In the genomic region with DNA sequence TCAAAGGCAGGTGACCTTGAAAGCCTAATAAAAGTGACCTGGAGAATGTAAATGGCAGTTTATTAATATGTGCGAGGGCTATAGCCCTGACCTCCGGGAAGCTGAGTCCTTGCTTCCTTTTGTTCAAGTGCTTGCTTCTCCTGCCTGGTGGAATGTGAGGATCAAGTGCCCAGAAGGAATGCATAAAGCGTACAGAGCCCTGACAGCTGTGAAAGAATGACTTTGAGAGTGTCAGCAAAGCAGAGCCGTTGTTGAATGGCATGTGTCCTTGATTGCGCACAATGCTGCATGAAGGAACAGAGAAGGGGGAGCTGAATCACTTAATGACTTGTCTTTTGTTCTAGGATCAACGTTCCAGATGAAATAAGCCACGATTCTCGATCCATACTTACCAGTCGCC, we compare ENCODE assay signal across 17 cellular contexts.
DNase-seq lines count a peak whose midpoint lies in the region; ATAC-seq and TF ChIP-seq lines count a peak whose summit lies in the region.
"Had no signal": no experiment of that assay in that cellular context is flagged by ENCODE, and none has a peak within 500 bp of the region (broad histone marks: within the 10 kb centered on the region; RNA-seq: fewer than 3 reads in every experiment).

No MANE protein-coding gene starts in this region.

- H3K27me3 Mint-ChIP-seq in nephron progenitor cell (ENCODE audit: low read depth, poor library complexity): no peaks in the 10 kb centered on the region

- 59% methylated on average over 9 of the region's 9 CpGs for WGBS in right cardiac atrium

- no peak overlapping the region for H3K4me3 Mint-ChIP-seq in nephron progenitor cell

- H2AFZ ChIP-seq in neural cell (ENCODE audit: low read depth, low read length): no peak overlapping the region
- H2AFZ ChIP-seq: GM23248 had no signal

- H3K9me3 Mint-ChIP-seq in nephron progenitor cell: no peaks in the 10 kb centered on the region

- H3F3A ChIP-seq in neural cell (ENCODE audit: insufficient read depth, low read length, poor library complexity, severe bottlenecking): no peaks in the 10 kb centered on the region

- H3K4me1 Mint-ChIP-seq in nephron progenitor cell: no peaks in the 10 kb centered on the region

- intact Hi-C loops in cardiac septum (cut with DNase I) (no loop called here), right cardiac atrium (cut with DNase I) (no loop called here), upper lobe of right lung (cut with DNase I) (no loop called here)

- H3K4me3 ChIP-seq in cardiac muscle cell: no peak overlapping the region
- no peak overlapping the region for H3K4me3 ChIP-seq in right cardiac atrium (ENCODE audit: low read length)
- H3K4me3 ChIP-seq in neural cell (ENCODE audit: low read length): no peak overlapping the region
- H3K4me3 ChIP-seq in upper lobe of right lung: no peak overlapping the region
- H3K4me3 ChIP-seq in brain microvascular endothelial cell (ENCODE audit: low read depth, low read length): no peak overlapping the region
- H3K4me3 ChIP-seq: A549; BLaER1 treated with 17β-estradiol and CSF1 and Interleukin-3, amounts not matched to agents 10 nM and 100 nM; GM23248 had no signal

- no peaks in the 10 kb centered on the region for H3K79me2 ChIP-seq in neural cell (replicated peaks; ENCODE audit: insufficient read depth, low read length)

- TF ChIP-seq EP300 in neural cell (conservative IDR thresholded peaks at IDR 0.05; ENCODE audit: poor library complexity, severe bottlenecking): peak; percentile 61

- ATAC-seq in right cardiac atrium (peak; percentile 40 to 57), upper lobe of right lung (peak; percentile 89)
- ATAC-seq: A549 had no signal

- peak in 1 of 2 donors; percentile 71 for DNase-seq in cardiac muscle cell (ENCODE audit: low read depth in 1 of 2, low spot score in 1 of 2)
- DNase-seq in cardiac septum (ENCODE audit: low spot score): no peak
- DNase-seq in right cardiac atrium: no peak
- no peak for DNase-seq in upper lobe of right lung
- DNase-seq in nephron progenitor cell: no peak
- no peak for DNase-seq in brain microvascular endothelial cell
- no peak for DNase-seq in OCI-M2 (lab: John Stamatoyannopoulos, UW; ENCODE audit: unreplicated experiment)
- DNase-seq: GF-D8, GM23248, NCI-H187 treated with DMSO at 0.1 percent for 48 hours, NCI-H2171, NCI-H510A, NCI-H82 had no signal

- no peaks in the 10 kb centered on the region for H4K20me1 ChIP-seq in neural cell (ENCODE audit: insufficient read depth)

- H3K4me1 ChIP-seq in cardiac muscle cell (ENCODE audit: low read depth): peaks cover 4% of the 10 kb centered on the region
- no peaks in the 10 kb centered on the region for H3K4me1 ChIP-seq in right cardiac atrium (ENCODE audit: control insufficient read depth, insufficient read depth, low read length)
- no peaks in the 10 kb centered on the region for H3K4me1 ChIP-seq in upper lobe of right lung

- TF ChIP-seq CTCF in cardiac muscle cell (IDR thresholded peaks at IDR 0.05; ENCODE audit: low read depth, low read length) (no peak), neural cell (IDR thresholded peaks at IDR 0.05; ENCODE audit: poor library complexity, severe bottlenecking) (no peak), upper lobe of right lung (IDR thresholded peaks at IDR 0.05) (no peak), nephron progenitor cell (IDR thresholded peaks at IDR 0.05) (no peak), brain microvascular endothelial cell (IDR thresholded peaks at IDR 0.05; ENCODE audit: low read depth, low read length, missing control alignments) (no peak)

- no peaks in the 10 kb centered on the region for H3K36me3 ChIP-seq in cardiac muscle cell
- no peaks in the 10 kb centered on the region for H3K36me3 ChIP-seq in neural cell (ENCODE audit: insufficient read depth, low read length)
- no peaks in the 10 kb centered on the region for H3K36me3 ChIP-seq in upper lobe of right lung
- H3K36me3 ChIP-seq in brain microvascular endothelial cell (replicated peaks): no peaks in the 10 kb centered on the region

- no peaks in the 10 kb centered on the region for H3K27me3 ChIP-seq in cardiac muscle cell
- H3K27me3 ChIP-seq in right cardiac atrium (ENCODE audit: control insufficient read depth, insufficient read depth): no peaks in the 10 kb centered on the region
- no peaks in the 10 kb centered on the region for H3K27me3 ChIP-seq in neural cell (ENCODE audit: insufficient read depth, low read depth, low read length)
- H3K27me3 ChIP-seq in upper lobe of right lung: no peaks in the 10 kb centered on the region
- H3K27me3 ChIP-seq in brain microvascular endothelial cell (replicated peaks): no peaks in the 10 kb centered on the region
- H3K27me3 ChIP-seq: BLaER1 treated with 17β-estradiol and CSF1 and Interleukin-3, amounts not matched to agents 10 nM and 100 nM had no signal

- in situ Hi-C loops in brain microvascular endothelial cell (cut with HindIII; ENCODE audit: low pct_ligation_motif_present, low sequenced_read_pairs): no loop called here

- no peak overlapping the region for H3K4me2 ChIP-seq in neural cell (ENCODE audit: low read length)
- H3K4me2 ChIP-seq: A549; BLaER1 treated with 17β-estradiol and CSF1 and Interleukin-3, amounts not matched to agents 10 nM and 100 nM had no signal

- no peaks in the 10 kb centered on the region for H3K36me3 Mint-ChIP-seq in nephron progenitor cell (ENCODE audit: low read depth)

- H3K27ac Mint-ChIP-seq in nephron progenitor cell: no peak overlapping the region

- no peak for TF ChIP-seq RAD21 in neural cell (conservative IDR thresholded peaks at IDR 0.05)

- no peaks in the 10 kb centered on the region for H3K9me2 ChIP-seq in neural cell (ENCODE audit: insufficient read depth, low read length)

- no peaks in the 10 kb centered on the region for H3K9me3 ChIP-seq in cardiac muscle cell (ENCODE audit: low read depth)
- no peaks in the 10 kb centered on the region for H3K9me3 ChIP-seq in right cardiac atrium (ENCODE audit: control insufficient read depth, low read length)
- no peaks in the 10 kb centered on the region for H3K9me3 ChIP-seq in neural cell (ENCODE audit: low read length)
- no peaks in the 10 kb centered on the region for H3K9me3 ChIP-seq in upper lobe of right lung
- H3K9me3 ChIP-seq: A549; BLaER1 treated with 17β-estradiol and CSF1 and Interleukin-3, amounts not matched to agents 10 nM and 100 nM had no signal

- H3K27ac ChIP-seq in cardiac muscle cell: peak overlapping the region; percentile 28
- no peak overlapping the region for H3K27ac ChIP-seq in right cardiac atrium (ENCODE audit: low read length)
- H3K27ac ChIP-seq in neural cell (ENCODE audit: low read length): no peak overlapping the region
- no peak overlapping the region for H3K27ac ChIP-seq in upper lobe of right lung
- H3K27ac ChIP-seq in brain microvascular endothelial cell: no peak overlapping the region
- H3K27ac ChIP-seq: A549; BLaER1 treated with 17β-estradiol and CSF1 and Interleukin-3, amounts not matched to agents 10 nM and 100 nM; GM23248; HL-60 had no signal

- no peak overlapping the region for H3K9ac ChIP-seq in neural cell (ENCODE audit: low read length)
- H3K9ac ChIP-seq: BLaER1 treated with 17β-estradiol and CSF1 and Interleukin-3, amounts not matched to agents 10 nM and 100 nM; GM23248 had no signal

TF ChIP-seq in neural cell, 6 proteins besides CTCF, POLR2A, EP300 and RAD21:
- TF ChIP-seq, protein P1, sequence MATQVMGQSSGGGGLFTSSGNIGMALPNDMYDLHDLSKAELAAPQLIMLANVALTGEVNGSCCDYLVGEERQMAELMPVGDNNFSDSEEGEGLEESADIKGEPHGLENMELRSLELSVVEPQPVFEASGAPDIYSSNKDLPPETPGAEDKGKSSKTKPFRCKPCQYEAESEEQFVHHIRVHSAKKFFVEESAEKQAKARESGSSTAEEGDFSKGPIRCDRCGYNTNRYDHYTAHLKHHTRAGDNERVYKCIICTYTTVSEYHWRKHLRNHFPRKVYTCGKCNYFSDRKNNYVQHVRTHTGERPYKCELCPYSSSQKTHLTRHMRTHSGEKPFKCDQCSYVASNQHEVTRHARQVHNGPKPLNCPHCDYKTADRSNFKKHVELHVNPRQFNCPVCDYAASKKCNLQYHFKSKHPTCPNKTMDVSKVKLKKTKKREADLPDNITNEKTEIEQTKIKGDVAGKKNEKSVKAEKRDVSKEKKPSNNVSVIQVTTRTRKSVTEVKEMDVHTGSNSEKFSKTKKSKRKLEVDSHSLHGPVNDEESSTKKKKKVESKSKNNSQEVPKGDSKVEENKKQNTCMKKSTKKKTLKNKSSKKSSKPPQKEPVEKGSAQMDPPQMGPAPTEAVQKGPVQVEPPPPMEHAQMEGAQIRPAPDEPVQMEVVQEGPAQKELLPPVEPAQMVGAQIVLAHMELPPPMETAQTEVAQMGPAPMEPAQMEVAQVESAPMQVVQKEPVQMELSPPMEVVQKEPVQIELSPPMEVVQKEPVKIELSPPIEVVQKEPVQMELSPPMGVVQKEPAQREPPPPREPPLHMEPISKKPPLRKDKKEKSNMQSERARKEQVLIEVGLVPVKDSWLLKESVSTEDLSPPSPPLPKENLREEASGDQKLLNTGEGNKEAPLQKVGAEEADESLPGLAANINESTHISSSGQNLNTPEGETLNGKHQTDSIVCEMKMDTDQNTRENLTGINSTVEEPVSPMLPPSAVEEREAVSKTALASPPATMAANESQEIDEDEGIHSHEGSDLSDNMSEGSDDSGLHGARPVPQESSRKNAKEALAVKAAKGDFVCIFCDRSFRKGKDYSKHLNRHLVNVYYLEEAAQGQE (IDR thresholded peaks at IDR 0.05; ENCODE audit: borderline replicate concordance): no peak
- peak; percentile 41 for TF ChIP-seq POLR2AphosphoS5 (IDR thresholded peaks at IDR 0.05)
